1 cellular context compared by ENCODE assay signal in genomic region chr19:19372656-19373416, GRCh38.
TF ChIP-seq lines count a peak whose summit lies in the region.

No MANE protein-coding gene starts in this region.

TF ChIP-seq in HepG2, 621 proteins besides CTCF, POLR2A, EP300 and RAD21 (continued from another document and continues in another):
- no peak for TF ChIP-seq FOXA1 (IDR thresholded peaks at IDR 0.05)
- no peak; the same call in 1 of the 2 replicates for TF ChIP-seq FOXA1 (CRISPR knock-in tag; IDR thresholded peaks at IDR 0.05)
- TF ChIP-seq, protein P1, sequence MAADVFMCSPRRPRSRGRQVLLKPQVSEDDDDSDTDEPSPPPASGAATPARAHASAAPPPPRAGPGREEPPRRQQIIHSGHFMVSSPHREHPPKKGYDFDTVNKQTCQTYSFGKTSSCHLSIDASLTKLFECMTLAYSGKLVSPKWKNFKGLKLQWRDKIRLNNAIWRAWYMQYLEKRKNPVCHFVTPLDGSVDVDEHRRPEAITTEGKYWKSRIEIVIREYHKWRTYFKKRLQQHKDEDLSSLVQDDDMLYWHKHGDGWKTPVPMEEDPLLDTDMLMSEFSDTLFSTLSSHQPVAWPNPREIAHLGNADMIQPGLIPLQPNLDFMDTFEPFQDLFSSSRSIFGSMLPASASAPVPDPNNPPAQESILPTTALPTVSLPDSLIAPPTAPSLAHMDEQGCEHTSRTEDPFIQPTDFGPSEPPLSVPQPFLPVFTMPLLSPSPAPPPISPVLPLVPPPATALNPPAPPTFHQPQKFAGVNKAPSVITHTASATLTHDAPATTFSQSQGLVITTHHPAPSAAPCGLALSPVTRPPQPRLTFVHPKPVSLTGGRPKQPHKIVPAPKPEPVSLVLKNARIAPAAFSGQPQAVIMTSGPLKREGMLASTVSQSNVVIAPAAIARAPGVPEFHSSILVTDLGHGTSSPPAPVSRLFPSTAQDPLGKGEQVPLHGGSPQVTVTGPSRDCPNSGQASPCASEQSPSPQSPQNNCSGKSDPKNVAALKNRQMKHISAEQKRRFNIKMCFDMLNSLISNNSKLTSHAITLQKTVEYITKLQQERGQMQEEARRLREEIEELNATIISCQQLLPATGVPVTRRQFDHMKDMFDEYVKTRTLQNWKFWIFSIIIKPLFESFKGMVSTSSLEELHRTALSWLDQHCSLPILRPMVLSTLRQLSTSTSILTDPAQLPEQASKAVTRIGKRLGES (CRISPR knock-in tag; IDR thresholded peaks at IDR 0.05; ENCODE audit: borderline replicate concordance): no peak
- TF ChIP-seq RCOR2 (CRISPR knock-in tag; IDR thresholded peaks at IDR 0.05): no peak
- TF ChIP-seq CBFB (CRISPR knock-in tag; IDR thresholded peaks at IDR 0.05): no peak
- no peak for TF ChIP-seq LCORL (IDR thresholded peaks at IDR 0.05)
- TF ChIP-seq LCORL (CRISPR knock-in tag; IDR thresholded peaks at IDR 0.05): peak; percentile 40; the same call in 1 of the 2 replicates
- no peak for TF ChIP-seq ZBED4 (CRISPR knock-in tag; IDR thresholded peaks at IDR 0.05; ENCODE audit: borderline replicate concordance)
- TF ChIP-seq ZNF879 (CRISPR knock-in tag; IDR thresholded peaks at IDR 0.05): no peak
- no peak; the same call in 1 of the 2 replicates for TF ChIP-seq RXRB (CRISPR knock-in tag; IDR thresholded peaks at IDR 0.05; ENCODE audit: borderline replicate concordance)
- no peak for TF ChIP-seq RBM22 (optimal IDR thresholded peaks at IDR 0.05; ENCODE audit: low read length)
- no peak for TF ChIP-seq ZNF777 (CRISPR knock-in tag; IDR thresholded peaks at IDR 0.05)
- peak; percentile 78; the same call in 1 of the 2 replicates for TF ChIP-seq NR2C2 (CRISPR knock-in tag; IDR thresholded peaks at IDR 0.05; ENCODE audit: borderline replicate concordance)
- TF ChIP-seq ZNF274 (CRISPR knock-in tag; IDR thresholded peaks at IDR 0.05): no peak
- 0 out of 2 replicates have a peak, but pooled peaks have one; percentile 38 for TF ChIP-seq ZC3H4 (CRISPR knock-in tag; IDR thresholded peaks at IDR 0.05; ENCODE audit: borderline replicate concordance)
- peak; percentile 88 for TF ChIP-seq SAP130 (CRISPR knock-in tag; IDR thresholded peaks at IDR 0.05; ENCODE audit: low read depth)
- TF ChIP-seq TSC22D2 (CRISPR knock-in tag; IDR thresholded peaks at IDR 0.05; ENCODE audit: borderline replicate concordance): no peak
- TF ChIP-seq MED1 (CRISPR knock-in tag; IDR thresholded peaks at IDR 0.05): 0 out of 2 replicates have a peak, but pooled peaks have one; percentile 34
- no peak; a peak in 1 of 4 replicates for TF ChIP-seq MAFK (conservative IDR thresholded peaks at IDR 0.05 in 1 of 2, IDR thresholded peaks at IDR 0.05 in 1 of 2; ENCODE audit: low read length in 2 of 2)
- TF ChIP-seq SRSF4 (IDR thresholded peaks at IDR 0.05; ENCODE audit: low read depth, low read length, poor library complexity, severe bottlenecking): no peak
- 0 out of 2 replicates have a peak, but pooled peaks have one; percentile 13 for TF ChIP-seq SALL1 (CRISPR knock-in tag; IDR thresholded peaks at IDR 0.05)
- TF ChIP-seq RARG (CRISPR knock-in tag; IDR thresholded peaks at IDR 0.05; ENCODE audit: low read depth): no peak
- no peak for TF ChIP-seq KDM2A (CRISPR knock-in tag; IDR thresholded peaks at IDR 0.05; ENCODE audit: borderline replicate concordance, low read depth)
- 0 out of 2 replicates have a peak, but pooled peaks have one; percentile 54 for TF ChIP-seq ZMYM2 (CRISPR knock-in tag; IDR thresholded peaks at IDR 0.05)
- TF ChIP-seq BCLAF1 (IDR thresholded peaks at IDR 0.05): no peak
- no peak for TF ChIP-seq ZNF597 (CRISPR knock-in tag; IDR thresholded peaks at IDR 0.05)
- no peak for TF ChIP-seq EZH2 (conservative IDR thresholded peaks at IDR 0.05; ENCODE audit: low read depth, low read length)
- TF ChIP-seq, protein P2, sequence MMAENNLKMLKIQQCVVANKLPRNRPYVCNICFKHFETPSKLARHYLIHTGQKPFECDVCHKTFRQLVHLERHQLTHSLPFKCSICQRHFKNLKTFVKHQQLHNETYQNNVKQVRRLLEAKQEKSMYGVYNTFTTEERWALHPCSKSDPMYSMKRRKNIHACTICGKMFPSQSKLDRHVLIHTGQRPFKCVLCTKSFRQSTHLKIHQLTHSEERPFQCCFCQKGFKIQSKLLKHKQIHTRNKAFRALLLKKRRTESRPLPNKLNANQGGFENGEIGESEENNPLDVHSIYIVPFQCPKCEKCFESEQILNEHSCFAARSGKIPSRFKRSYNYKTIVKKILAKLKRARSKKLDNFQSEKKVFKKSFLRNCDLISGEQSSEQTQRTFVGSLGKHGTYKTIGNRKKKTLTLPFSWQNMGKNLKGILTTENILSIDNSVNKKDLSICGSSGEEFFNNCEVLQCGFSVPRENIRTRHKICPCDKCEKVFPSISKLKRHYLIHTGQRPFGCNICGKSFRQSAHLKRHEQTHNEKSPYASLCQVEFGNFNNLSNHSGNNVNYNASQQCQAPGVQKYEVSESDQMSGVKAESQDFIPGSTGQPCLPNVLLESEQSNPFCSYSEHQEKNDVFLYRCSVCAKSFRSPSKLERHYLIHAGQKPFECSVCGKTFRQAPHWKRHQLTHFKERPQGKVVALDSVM (CRISPR knock-in tag; IDR thresholded peaks at IDR 0.05): peak; percentile 89
- TF ChIP-seq PBX3 (CRISPR knock-in tag; IDR thresholded peaks at IDR 0.05; ENCODE audit: borderline replicate concordance): no peak
- TF ChIP-seq KDM1A (CRISPR knock-in tag; IDR thresholded peaks at IDR 0.05): no peak
- no peak for TF ChIP-seq DNMT1 (CRISPR knock-in tag; IDR thresholded peaks at IDR 0.05)
- TF ChIP-seq TAF15 (IDR thresholded peaks at IDR 0.05; ENCODE audit: low read depth, low read length, poor library complexity, severe bottlenecking): no peak
- no peak for TF ChIP-seq ZFP62 (CRISPR knock-in tag; IDR thresholded peaks at IDR 0.05)
- TF ChIP-seq ZNF383 (CRISPR knock-in tag; IDR thresholded peaks at IDR 0.05; ENCODE audit: borderline replicate concordance): no peak
- TF ChIP-seq ZNF652 (CRISPR knock-in tag; IDR thresholded peaks at IDR 0.05; ENCODE audit: borderline replicate concordance, low read depth): 0 out of 2 replicates have a peak, but pooled peaks have one; percentile 23
- TF ChIP-seq, protein P3, sequence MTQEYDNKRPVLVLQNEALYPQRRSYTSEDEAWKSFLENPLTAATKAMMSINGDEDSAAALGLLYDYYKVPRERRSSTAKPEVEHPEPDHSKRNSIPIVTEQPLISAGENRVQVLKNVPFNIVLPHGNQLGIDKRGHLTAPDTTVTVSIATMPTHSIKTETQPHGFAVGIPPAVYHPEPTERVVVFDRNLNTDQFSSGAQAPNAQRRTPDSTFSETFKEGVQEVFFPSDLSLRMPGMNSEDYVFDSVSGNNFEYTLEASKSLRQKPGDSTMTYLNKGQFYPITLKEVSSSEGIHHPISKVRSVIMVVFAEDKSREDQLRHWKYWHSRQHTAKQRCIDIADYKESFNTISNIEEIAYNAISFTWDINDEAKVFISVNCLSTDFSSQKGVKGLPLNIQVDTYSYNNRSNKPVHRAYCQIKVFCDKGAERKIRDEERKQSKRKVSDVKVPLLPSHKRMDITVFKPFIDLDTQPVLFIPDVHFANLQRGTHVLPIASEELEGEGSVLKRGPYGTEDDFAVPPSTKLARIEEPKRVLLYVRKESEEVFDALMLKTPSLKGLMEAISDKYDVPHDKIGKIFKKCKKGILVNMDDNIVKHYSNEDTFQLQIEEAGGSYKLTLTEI (CRISPR knock-in tag; conservative IDR thresholded peaks at IDR 0.05): no peak
- TF ChIP-seq MAFF (IDR thresholded peaks at IDR 0.05; ENCODE audit: low read depth, low read length): no peak
- no peak for TF ChIP-seq ZNF101 (CRISPR knock-in tag; IDR thresholded peaks at IDR 0.05; ENCODE audit: borderline replicate concordance, low read depth)
- 0 out of 2 replicates have a peak, but pooled peaks have one; percentile 42 for TF ChIP-seq KDM6A (CRISPR knock-in tag; IDR thresholded peaks at IDR 0.05; ENCODE audit: low read depth)
- TF ChIP-seq HOXA3 (CRISPR knock-in tag; IDR thresholded peaks at IDR 0.05): no peak
- no peak for TF ChIP-seq SALL2 (CRISPR knock-in tag; IDR thresholded peaks at IDR 0.05)
- no peak for TF ChIP-seq NONO (IDR thresholded peaks at IDR 0.05)
- no peak for TF ChIP-seq NONO (CRISPR knock-in tag; conservative IDR thresholded peaks at IDR 0.05)
- no peak for TF ChIP-seq ZZZ3 (CRISPR knock-in tag; IDR thresholded peaks at IDR 0.05; ENCODE audit: borderline replicate concordance)
- no peak for TF ChIP-seq ZNF207 (IDR thresholded peaks at IDR 0.05; ENCODE audit: borderline replicate concordance)
- no peak for TF ChIP-seq ZNF446 (CRISPR knock-in tag; IDR thresholded peaks at IDR 0.05)
- 0 out of 2 replicates have a peak, but pooled peaks have one; percentile 52 for TF ChIP-seq ZNF605 (CRISPR knock-in tag; IDR thresholded peaks at IDR 0.05)
- TF ChIP-seq PHB2 (IDR thresholded peaks at IDR 0.05; ENCODE audit: partially characterized antibody): no peak
- no peak for TF ChIP-seq ZNF282 (IDR thresholded peaks at IDR 0.05; ENCODE audit: partially characterized antibody)
- TF ChIP-seq BHLHE40 (IDR thresholded peaks at IDR 0.05; ENCODE audit: low read length): no peak
- TF ChIP-seq, protein P4, sequence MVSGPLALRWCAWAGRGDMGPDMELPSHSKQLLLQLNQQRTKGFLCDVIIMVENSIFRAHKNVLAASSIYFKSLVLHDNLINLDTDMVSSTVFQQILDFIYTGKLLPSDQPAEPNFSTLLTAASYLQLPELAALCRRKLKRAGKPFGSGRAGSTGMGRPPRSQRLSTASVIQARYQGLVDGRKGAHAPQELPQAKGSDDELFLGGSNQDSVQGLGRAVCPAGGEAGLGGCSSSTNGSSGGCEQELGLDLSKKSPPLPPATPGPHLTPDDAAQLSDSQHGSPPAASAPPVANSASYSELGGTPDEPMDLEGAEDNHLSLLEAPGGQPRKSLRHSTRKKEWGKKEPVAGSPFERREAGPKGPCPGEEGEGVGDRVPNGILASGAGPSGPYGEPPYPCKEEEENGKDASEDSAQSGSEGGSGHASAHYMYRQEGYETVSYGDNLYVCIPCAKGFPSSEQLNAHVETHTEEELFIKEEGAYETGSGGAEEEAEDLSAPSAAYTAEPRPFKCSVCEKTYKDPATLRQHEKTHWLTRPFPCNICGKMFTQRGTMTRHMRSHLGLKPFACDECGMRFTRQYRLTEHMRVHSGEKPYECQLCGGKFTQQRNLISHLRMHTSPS (CRISPR knock-in tag; IDR thresholded peaks at IDR 0.05; ENCODE audit: low read depth): no peak
